2 cellular contexts compared by ENCODE assay signal in genomic region chr10:43868362-43868672, GRCh38.
TF ChIP-seq lines count a peak whose summit lies in the region.

No MANE protein-coding gene starts in this region.

TF ChIP-seq in SK-N-SH, 30 proteins besides CTCF, POLR2A, EP300 and RAD21 (continued from another document):
- TF ChIP-seq ZBTB33 (IDR thresholded peaks at IDR 0.05; ENCODE audit: borderline replicate concordance, low read depth) (no peak), FOSL2 (IDR thresholded peaks at IDR 0.05; ENCODE audit: borderline replicate concordance, low read depth) (no peak)
- TF ChIP-seq, protein P1, sequence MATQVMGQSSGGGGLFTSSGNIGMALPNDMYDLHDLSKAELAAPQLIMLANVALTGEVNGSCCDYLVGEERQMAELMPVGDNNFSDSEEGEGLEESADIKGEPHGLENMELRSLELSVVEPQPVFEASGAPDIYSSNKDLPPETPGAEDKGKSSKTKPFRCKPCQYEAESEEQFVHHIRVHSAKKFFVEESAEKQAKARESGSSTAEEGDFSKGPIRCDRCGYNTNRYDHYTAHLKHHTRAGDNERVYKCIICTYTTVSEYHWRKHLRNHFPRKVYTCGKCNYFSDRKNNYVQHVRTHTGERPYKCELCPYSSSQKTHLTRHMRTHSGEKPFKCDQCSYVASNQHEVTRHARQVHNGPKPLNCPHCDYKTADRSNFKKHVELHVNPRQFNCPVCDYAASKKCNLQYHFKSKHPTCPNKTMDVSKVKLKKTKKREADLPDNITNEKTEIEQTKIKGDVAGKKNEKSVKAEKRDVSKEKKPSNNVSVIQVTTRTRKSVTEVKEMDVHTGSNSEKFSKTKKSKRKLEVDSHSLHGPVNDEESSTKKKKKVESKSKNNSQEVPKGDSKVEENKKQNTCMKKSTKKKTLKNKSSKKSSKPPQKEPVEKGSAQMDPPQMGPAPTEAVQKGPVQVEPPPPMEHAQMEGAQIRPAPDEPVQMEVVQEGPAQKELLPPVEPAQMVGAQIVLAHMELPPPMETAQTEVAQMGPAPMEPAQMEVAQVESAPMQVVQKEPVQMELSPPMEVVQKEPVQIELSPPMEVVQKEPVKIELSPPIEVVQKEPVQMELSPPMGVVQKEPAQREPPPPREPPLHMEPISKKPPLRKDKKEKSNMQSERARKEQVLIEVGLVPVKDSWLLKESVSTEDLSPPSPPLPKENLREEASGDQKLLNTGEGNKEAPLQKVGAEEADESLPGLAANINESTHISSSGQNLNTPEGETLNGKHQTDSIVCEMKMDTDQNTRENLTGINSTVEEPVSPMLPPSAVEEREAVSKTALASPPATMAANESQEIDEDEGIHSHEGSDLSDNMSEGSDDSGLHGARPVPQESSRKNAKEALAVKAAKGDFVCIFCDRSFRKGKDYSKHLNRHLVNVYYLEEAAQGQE (IDR thresholded peaks at IDR 0.05; ENCODE audit: low read depth, low read length), result no peak

TF ChIP-seq in SK-N-SH treated with all-trans-retinoic acid at 6 μM for 48 hours, 23 proteins besides CTCF, POLR2A, EP300 and RAD21 (continued from another document):
- TF ChIP-seq, protein P2, sequence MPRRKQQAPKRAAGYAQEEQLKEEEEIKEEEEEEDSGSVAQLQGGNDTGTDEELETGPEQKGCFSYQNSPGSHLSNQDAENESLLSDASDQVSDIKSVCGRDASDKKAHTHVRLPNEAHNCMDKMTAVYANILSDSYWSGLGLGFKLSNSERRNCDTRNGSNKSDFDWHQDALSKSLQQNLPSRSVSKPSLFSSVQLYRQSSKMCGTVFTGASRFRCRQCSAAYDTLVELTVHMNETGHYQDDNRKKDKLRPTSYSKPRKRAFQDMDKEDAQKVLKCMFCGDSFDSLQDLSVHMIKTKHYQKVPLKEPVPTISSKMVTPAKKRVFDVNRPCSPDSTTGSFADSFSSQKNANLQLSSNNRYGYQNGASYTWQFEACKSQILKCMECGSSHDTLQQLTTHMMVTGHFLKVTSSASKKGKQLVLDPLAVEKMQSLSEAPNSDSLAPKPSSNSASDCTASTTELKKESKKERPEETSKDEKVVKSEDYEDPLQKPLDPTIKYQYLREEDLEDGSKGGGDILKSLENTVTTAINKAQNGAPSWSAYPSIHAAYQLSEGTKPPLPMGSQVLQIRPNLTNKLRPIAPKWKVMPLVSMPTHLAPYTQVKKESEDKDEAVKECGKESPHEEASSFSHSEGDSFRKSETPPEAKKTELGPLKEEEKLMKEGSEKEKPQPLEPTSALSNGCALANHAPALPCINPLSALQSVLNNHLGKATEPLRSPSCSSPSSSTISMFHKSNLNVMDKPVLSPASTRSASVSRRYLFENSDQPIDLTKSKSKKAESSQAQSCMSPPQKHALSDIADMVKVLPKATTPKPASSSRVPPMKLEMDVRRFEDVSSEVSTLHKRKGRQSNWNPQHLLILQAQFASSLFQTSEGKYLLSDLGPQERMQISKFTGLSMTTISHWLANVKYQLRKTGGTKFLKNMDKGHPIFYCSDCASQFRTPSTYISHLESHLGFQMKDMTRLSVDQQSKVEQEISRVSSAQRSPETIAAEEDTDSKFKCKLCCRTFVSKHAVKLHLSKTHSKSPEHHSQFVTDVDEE (CRISPR knock-in tag; IDR thresholded peaks at IDR 0.05), result no peak
- TF ChIP-seq ZFP30 (CRISPR knock-in tag; IDR thresholded peaks at IDR 0.05) (no peak), POU6F1 (CRISPR knock-in tag; IDR thresholded peaks at IDR 0.05; ENCODE audit: borderline replicate concordance, low read depth) (no peak), ZNF8 (CRISPR knock-in tag; IDR thresholded peaks at IDR 0.05) (no peak), TCF4 (CRISPR knock-in tag; IDR thresholded peaks at IDR 0.05; ENCODE audit: borderline replicate concordance) (no peak), ZC3H10 (CRISPR knock-in tag; IDR thresholded peaks at IDR 0.05) (no peak), CREB5 (CRISPR knock-in tag; IDR thresholded peaks at IDR 0.05; ENCODE audit: low read depth) (no peak)
